ENCODE assay signal across 1 cellular context in genomic region chr10:100356067-100357017, GRCh38.
TF ChIP-seq lines count a peak whose summit lies in the region.

No MANE protein-coding gene starts in this region.

TF ChIP-seq in K562, 482 proteins besides CTCF, POLR2A, EP300 and RAD21:
- TF ChIP-seq RFX1 (IDR thresholded peaks at IDR 0.05): no peak
- TF ChIP-seq ZNF699 (CRISPR knock-in tag; IDR thresholded peaks at IDR 0.05; ENCODE audit: insufficient replicate concordance): no peak
- no peak for TF ChIP-seq RBM17 (IDR thresholded peaks at IDR 0.05; ENCODE audit: borderline replicate concordance, low read depth, low read length)
- no peak for TF ChIP-seq CREB3 (tag; conservative IDR thresholded peaks at IDR 0.05; ENCODE audit: low read depth)
- TF ChIP-seq ARID4B (CRISPR knock-in tag; IDR thresholded peaks at IDR 0.05): no peak
- no peak for TF ChIP-seq NR2C1 (IDR thresholded peaks at IDR 0.05)
- TF ChIP-seq NR2C1 (tag; IDR thresholded peaks at IDR 0.05): no peak
- no peak for TF ChIP-seq SUPT5H (IDR thresholded peaks at IDR 0.05)
- no peak for TF ChIP-seq RBM22 (IDR thresholded peaks at IDR 0.05; ENCODE audit: low read depth, low read length, poor library complexity, severe bottlenecking)
- TF ChIP-seq FOXP4 (CRISPR knock-in tag; IDR thresholded peaks at IDR 0.05; ENCODE audit: borderline replicate concordance): no peak
- no peak for TF ChIP-seq NFATC3 (IDR thresholded peaks at IDR 0.05)
- no peak for TF ChIP-seq ZFP1 (CRISPR knock-in tag; IDR thresholded peaks at IDR 0.05)
- no peak for TF ChIP-seq MAFF (IDR thresholded peaks at IDR 0.05; ENCODE audit: low read length)
- TF ChIP-seq CEBPB (tag; IDR thresholded peaks at IDR 0.05): no peak
- no peak for TF ChIP-seq PPARD (CRISPR knock-in tag; IDR thresholded peaks at IDR 0.05)
TF ChIP-seq in K562: peak in this region for 0.
